Comparison of ENCODE assay signal across 9 cellular contexts in genomic region chr9:114612272-114612923, GRCh38. TPM values are rescaled to one million over a fixed set of nuclear protein-coding genes. Genes with fewer than 3 reads are reported as not detected.
DNase-seq lines count a peak whose midpoint lies in the region; ATAC-seq and TF ChIP-seq lines count a peak whose summit lies in the region.
"Had no signal": no experiment of that assay in that cellular context is flagged by ENCODE, and none has a peak within 500 bp of the region (broad histone marks: within the 10 kb centered on the region; RNA-seq: fewer than 3 reads in every experiment).

No MANE protein-coding gene starts in this region.

- POLR2A ChIA-PET in activated B cell treated with CpG ODN at 0.5 μM for 24 hours (lab: Charles Lee): interaction anchor here (0.7 to 12.7 kb wide), 11 partner anchors 9 to 318 kb away, joined by 3 to 161 read pairs (median 6); partner anchors contain the start of genes AKNA, ATP6V1G1 and WHRN

- peak overlapping the region; percentile 61 for H3K27ac ChIP-seq in smooth muscle cell (ENCODE audit: low read depth)

- DNase-seq in HAP-1 (ENCODE audit: low spot score in 2 of 2): no peak
- no peak for DNase-seq in activated B cell treated with CpG ODN at 0.5 μM for 24 hours
- no peak for DNase-seq in left ventricle myocardium superior
- no peak for DNase-seq in smooth muscle cell (lab: John Stamatoyannopoulos, UW; ENCODE audit: unreplicated experiment)
- no peak for DNase-seq in SIG-M5 (lab: John Stamatoyannopoulos, UW)
- no peak for DNase-seq in ACHN

- H3K36me3 Mint-ChIP-seq in activated B cell treated with CpG ODN at 0.5 μM for 24 hours (ENCODE audit: low read depth): peaks cover 14% of the 10 kb centered on the region

- H3K27me3 ChIP-seq in HAP-1 (ENCODE audit: low read depth): no peaks in the 10 kb centered on the region
- no peaks in the 10 kb centered on the region for H3K27me3 ChIP-seq in smooth muscle cell (ENCODE audit: low read depth)

- H3K27ac Mint-ChIP-seq in activated B cell treated with CpG ODN at 0.5 μM for 24 hours: peak overlapping the region; percentile 95

- no peak for TF ChIP-seq CTCF in activated B cell treated with CpG ODN at 0.5 μM for 24 hours (IDR thresholded peaks at IDR 0.05)
- TF ChIP-seq CTCF in smooth muscle cell (IDR thresholded peaks at IDR 0.05; ENCODE audit: borderline replicate concordance, insufficient read depth, poor library complexity, severe bottlenecking): no peak

- H3K36me3 ChIP-seq in HAP-1 (replicated peaks): no peaks in the 10 kb centered on the region; the same call in 1 of the 2 replicates
- no peaks in the 10 kb centered on the region for H3K36me3 ChIP-seq in smooth muscle cell (ENCODE audit: low read depth)

- H3K4me3 Mint-ChIP-seq in activated B cell treated with CpG ODN at 0.5 μM for 24 hours: peak overlapping the region; percentile 90

- in situ Hi-C loops in HAP-1 (cut with MboI; ENCODE audit: low sequenced_read_pairs) (no loop called here), ACHN (cut with HindIII; ENCODE audit: low pct_ligation_motif_present, low pct_unique_long_range_greater_than_20kb, low sequenced_read_pairs) (no loop called here)

- H3K9me3 Mint-ChIP-seq in activated B cell treated with CpG ODN at 0.5 μM for 24 hours: no peaks in the 10 kb centered on the region

- peaks cover 85% of the 10 kb centered on the region for H3K4me1 Mint-ChIP-seq in activated B cell treated with CpG ODN at 0.5 μM for 24 hours

- H4K20me1 ChIP-seq in smooth muscle cell (ENCODE audit: low read depth): no peaks in the 10 kb centered on the region

- peak overlapping the region; percentile 80 for H3K9ac ChIP-seq in smooth muscle cell (ENCODE audit: low read depth)

- peak overlapping the region; percentile 82 for H2AFZ ChIP-seq in smooth muscle cell (ENCODE audit: low read depth)

- CTCF ChIA-PET in activated B cell treated with CpG ODN at 0.5 μM for 24 hours (lab: Charles Lee): interaction anchor here (0.6 to 3.6 kb wide), 4 partner anchors 20 to 74 kb away, joined by 3 to 18 read pairs (median 3); partner anchors contain the start of gene ATP6V1G1

- WGBS in smooth muscle cell (ENCODE audit: low lambda C conversion rate): 46% methylated on average over 4 of the region's 4 CpGs

- ATAC-seq in activated B cell treated with CpG ODN at 0.5 μM for 24 hours (ENCODE audit: low read depth) (no peak), left ventricle myocardium superior (peak; percentile 3), HG03342 (IDR thresholded peaks at IDR 0.05; ENCODE audit: unreplicated experiment) (no peak), GM19035 (IDR thresholded peaks at IDR 0.05; ENCODE audit: unreplicated experiment) (no peak)

- H3K4me3 ChIP-seq in HAP-1: peak overlapping the region; percentile 44
- peak overlapping the region; percentile 81 for H3K4me3 ChIP-seq in smooth muscle cell

- intact Hi-C loops in activated B cell treated with CpG ODN at 0.5 μM for 24 hours (cut with micrococcal nuclease) (loop anchor here (5.0 kb wide), 1 partner anchor 225 kb away; the partner anchor contains the start of gene AKNA), left ventricle myocardium superior (cut with micrococcal nuclease) (no loop called here)

- peaks cover 48% of the 10 kb centered on the region for H3K79me2 ChIP-seq in smooth muscle cell (ENCODE audit: low read depth)

- peaks cover 9% of the 10 kb centered on the region for H3K4me1 ChIP-seq in HAP-1
- no peaks in the 10 kb centered on the region for H3K4me1 ChIP-seq in smooth muscle cell (ENCODE audit: low read depth)

- H3F3A ChIP-seq in smooth muscle cell (ENCODE audit: low read depth): peaks cover 8% of the 10 kb centered on the region

- H3K9me3 ChIP-seq in HAP-1: no peaks in the 10 kb centered on the region
- no peaks in the 10 kb centered on the region for H3K9me3 ChIP-seq in smooth muscle cell (replicated peaks; ENCODE audit: low read depth)

- H3K4me2 ChIP-seq in smooth muscle cell: peak overlapping the region; percentile 99

- no peaks in the 10 kb centered on the region for H3K27me3 Mint-ChIP-seq in activated B cell treated with CpG ODN at 0.5 μM for 24 hours

RNA-seq across cellular contexts. Expression of gene TMEM268, which starts 1.3 kb away (rescaled TPM):
- total RNA-seq in activated B cell treated with CpG ODN at 0.5 μM for 24 hours (32.0 and 34.6 TPM in 2 replicates), left ventricle myocardium superior (4.0 TPM), smooth muscle cell (5.8 and 9.3 TPM in 2 replicates)
- polyA plus RNA-seq in smooth muscle cell: 8.1 and 9.3 TPM in 2 replicates

RNA-seq across cellular contexts. Expression of gene ATP6V1G1, which starts 24.8 kb away (rescaled TPM):
- 68.4 and 70.2 TPM in 2 replicates for total RNA-seq in activated B cell treated with CpG ODN at 0.5 μM for 24 hours
- total RNA-seq in left ventricle myocardium superior: 64.4 TPM
- total RNA-seq in smooth muscle cell: 389 and 400 TPM in 2 replicates
- polyA plus RNA-seq in smooth muscle cell: 335 and 340 TPM in 2 replicates

RNA-seq across cellular contexts. Expression of gene TEX53, which starts 45.2 kb away (rescaled TPM):
- not detected in 2 replicates for total RNA-seq in activated B cell treated with CpG ODN at 0.5 μM for 24 hours
- total RNA-seq in left ventricle myocardium superior: not detected
- not detected in 2 replicates for total RNA-seq in smooth muscle cell
- polyA plus RNA-seq in smooth muscle cell: not detected in 2 replicates
- total RNA-seq: NCI-H460 had no signal
